8 cellular contexts compared by ENCODE assay signal in the genomic region with DNA sequence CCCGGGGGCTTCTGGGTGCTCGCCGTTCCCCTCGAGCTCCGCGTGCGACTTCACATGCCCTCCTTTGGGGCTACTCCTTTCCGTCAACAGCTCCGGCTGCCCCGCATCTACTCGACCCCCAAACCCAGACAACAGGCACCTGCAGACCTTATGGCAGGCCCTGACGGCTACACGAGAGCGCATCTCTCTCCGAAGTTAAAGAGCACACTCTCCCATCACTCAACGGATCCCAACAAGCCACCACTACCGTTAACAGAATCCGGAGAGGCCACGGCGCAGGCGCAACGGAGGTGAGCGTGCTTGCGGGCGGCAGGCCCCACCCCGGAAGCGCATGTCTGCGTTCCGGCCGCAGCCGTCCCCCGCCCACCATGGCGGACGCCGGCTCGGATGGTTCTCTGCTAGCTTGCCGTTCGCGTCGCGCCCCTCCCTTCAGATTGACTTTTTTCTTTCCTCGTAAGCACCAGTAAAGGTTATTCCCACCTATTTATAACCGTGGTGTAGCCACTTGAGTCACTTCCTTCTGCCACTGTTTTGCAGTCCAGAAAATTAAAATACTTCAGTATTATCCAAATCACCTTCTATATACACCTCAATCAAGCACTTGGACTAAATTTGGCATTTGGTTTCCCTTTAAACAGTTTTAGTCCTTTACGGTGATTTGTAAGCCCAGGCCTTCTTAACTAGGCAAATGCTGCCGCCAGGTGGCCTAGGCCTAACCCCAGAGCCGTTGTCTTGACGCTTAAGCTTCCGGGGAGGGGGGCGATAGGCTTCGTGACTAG. TPM values are rescaled to one million over a fixed set of nuclear protein-coding genes. Genes with fewer than 3 reads are reported as not detected.
DNase-seq lines count a peak whose midpoint lies in the region; ATAC-seq and TF ChIP-seq lines count a peak whose summit lies in the region.

POLG2 (minus strand) TSS at position 269 of the 779 bp plus-strand sequence; CDS start at position 183, 86 bp downstream.

- H3K4me2 ChIP-seq in DND-41 (ENCODE audit: insufficient read depth, low read length) = peak within 1 kb of the TSS; percentile 77
- peak within 1 kb of the TSS; percentile 44 for H3K4me2 ChIP-seq in KMS-11

- WGBS in esophagus, 2 donors = 1% methylated on average over 49 to 50 of the region's 50 CpGs

- H3K4me1 ChIP-seq in DND-41 (ENCODE audit: insufficient read depth, low read length) = peaks cover 80% of the 10 kb centered on the region
- H3K4me1 ChIP-seq in KMS-11 (ENCODE audit: low read depth, poor library complexity, severe bottlenecking) = peaks cover 70% of the 10 kb centered on the region
- H3K4me1 ChIP-seq in esophagus (ENCODE audit: control insufficient read depth in 2 of 2, insufficient read depth in 2 of 2, low read length in 1 of 2) = peaks cover 0 to 2% of the 10 kb centered on the region in 2 donors
- peaks cover under 1 to 64% of the 10 kb centered on the region in 2 donors for H3K4me1 ChIP-seq in muscle layer of duodenum (ENCODE audit: control insufficient read depth in 1 of 2, insufficient read depth in 2 of 2, low read length in 2 of 2)

- H3K9me3 ChIP-seq in DND-41 (ENCODE audit: insufficient read depth, low read length, severe bottlenecking) = no peaks in the 10 kb centered on the region
- H3K9me3 ChIP-seq in esophagus (ENCODE audit: control insufficient read depth in 2 of 2, insufficient read depth in 1 of 2, low read depth in 1 of 2, low read length in 1 of 2) = no peaks in the 10 kb centered on the region
- H3K9me3 ChIP-seq in muscle layer of duodenum (ENCODE audit: control insufficient read depth in 1 of 2, low read length in 2 of 2) = no peaks in the 10 kb centered on the region

- peaks cover 48% of the 10 kb centered on the region for H3K36me3 ChIP-seq in DND-41 (ENCODE audit: insufficient read depth, low read length)
- H3K36me3 ChIP-seq in KMS-11 (ENCODE audit: insufficient read depth) = peaks cover 29% of the 10 kb centered on the region; the same call in 1 of the 2 replicates
- H3K36me3 ChIP-seq in esophagus (ENCODE audit: control insufficient read depth in 2 of 2, insufficient read depth in 2 of 2, low read length in 1 of 2) = peaks cover 14% of the 10 kb centered on the region in 2 donors
- peaks cover 43 to 51% of the 10 kb centered on the region in 2 donors for H3K36me3 ChIP-seq in muscle layer of duodenum (ENCODE audit: control insufficient read depth in 1 of 2, insufficient read depth in 2 of 2, low read length in 2 of 2)

- H3K4me1 Mint-ChIP-seq in activated T-cell treated with anti-CD3 and anti-CD28 coated beads, Interleukin-2, amount 50 U/mL, for 24 hours (ENCODE audit: low read depth) = peaks cover 81% of the 10 kb centered on the region

- H3K79me2 ChIP-seq in DND-41 (ENCODE audit: insufficient read depth, low read length) (peaks cover 65% of the 10 kb centered on the region), KMS-11 (ENCODE audit: insufficient read depth, low read depth) (peaks cover 59% of the 10 kb centered on the region)

- H3K27ac ChIP-seq in DND-41 (ENCODE audit: low read length) (peak within 1 kb of the TSS; percentile 89), KMS-11 (peak within 1 kb of the TSS; percentile 59), esophagus (ENCODE audit: low read depth in 2 of 2, low read length in 1 of 2) (peak within 1 kb of the TSS; percentile 91), muscle layer of duodenum (ENCODE audit: low read length) (peak within 1 kb of the TSS; percentile 82)

- peak; percentile 78 for TF ChIP-seq CTCF in DND-41 (IDR thresholded peaks at IDR 0.05; ENCODE audit: borderline replicate concordance, extremely low read depth, low read length, poor library complexity, severe bottlenecking)
- TF ChIP-seq CTCF in KMS-11 (conservative IDR thresholded peaks at IDR 0.05; ENCODE audit: low read depth, low read length) = peak; percentile 86

- H3K36me3 Mint-ChIP-seq in activated T-cell treated with anti-CD3 and anti-CD28 coated beads, Interleukin-2, amount 50 U/mL, for 24 hours (ENCODE audit: low read depth) = peaks cover 89% of the 10 kb centered on the region

- H3K4me3 Mint-ChIP-seq in activated T-cell treated with anti-CD3 and anti-CD28 coated beads, Interleukin-2, amount 50 U/mL, for 24 hours = peak within 1 kb of the TSS; percentile 99

- ATAC-seq in DND-41 (ENCODE audit: insufficient read depth, low read depth) (peak; percentile 85), GM21737 (IDR thresholded peaks at IDR 0.05; ENCODE audit: unreplicated experiment) (peak; percentile 71)

- H3K9me3 Mint-ChIP-seq in activated T-cell treated with anti-CD3 and anti-CD28 coated beads, Interleukin-2, amount 50 U/mL, for 24 hours = no peaks in the 10 kb centered on the region

- H3K27me3 ChIP-seq in DND-41 (ENCODE audit: insufficient read depth, low read length, poor library complexity) (no peaks in the 10 kb centered on the region), KMS-11 (ENCODE audit: insufficient read depth, low read depth) (no peaks in the 10 kb centered on the region), esophagus (ENCODE audit: control insufficient read depth in 1 of 2, insufficient read depth in 2 of 2, low read length in 2 of 2) (no peaks in the 10 kb centered on the region), muscle layer of duodenum (ENCODE audit: low read depth, low read length) (no peaks in the 10 kb centered on the region)

- peak within 1 kb of the TSS; percentile 88 for H2AFZ ChIP-seq in DND-41 (ENCODE audit: low read depth, low read length)
- H2AFZ ChIP-seq in KMS-11 (ENCODE audit: low read depth) = peak within 1 kb of the TSS; percentile 68

- no peaks in the 10 kb centered on the region for H3K27me3 Mint-ChIP-seq in activated T-cell treated with anti-CD3 and anti-CD28 coated beads, Interleukin-2, amount 50 U/mL, for 24 hours

- peak within 1 kb of the TSS; percentile 72 for H3K9ac ChIP-seq in DND-41 (ENCODE audit: low read depth, low read length)
- H3K9ac ChIP-seq in KMS-11 = peak within 1 kb of the TSS; percentile 41

- peak; percentile 96 for DNase-seq in DND-41
- DNase-seq in activated T-cell treated with anti-CD3 and anti-CD28 coated beads, Interleukin-2, amount 50 U/mL, for 24 hours = peak; percentile 95
- DNase-seq in stimulated activated CD8-positive, alpha-beta memory T cell treated with anti-CD3 and anti-CD28 coated beads, Interleukin-7, amount 100 ng/mL, for 24 hours (ENCODE audit: low read depth) = peak; percentile 90

- peak within 1 kb of the TSS; percentile 100 for H3K27ac Mint-ChIP-seq in activated T-cell treated with anti-CD3 and anti-CD28 coated beads, Interleukin-2, amount 50 U/mL, for 24 hours

- H3K4me3 ChIP-seq in DND-41 (ENCODE audit: low read depth in 1 of 2, low read length in 2 of 2) (peak within 1 kb of the TSS; percentile 56 to 71), KMS-11 (IDR thresholded peaks at IDR 0.05; ENCODE audit: insufficient read depth, low read depth, low read length) (peak within 1 kb of the TSS; percentile 34), esophagus (ENCODE audit: low read depth in 1 of 2, low read length in 2 of 2) (peak within 1 kb of the TSS; percentile 66 to 86), muscle layer of duodenum (ENCODE audit: low read depth in 1 of 2, low read length in 2 of 2) (peak within 1 kb of the TSS; percentile 79 to 86)

- H4K20me1 ChIP-seq in DND-41 (ENCODE audit: insufficient read depth, low read length) = peaks cover 37% of the 10 kb centered on the region
- peaks cover 24% of the 10 kb centered on the region; the same call in 1 of the 2 replicates for H4K20me1 ChIP-seq in KMS-11 (ENCODE audit: insufficient read depth)

TF ChIP-seq in PFSK-1, 5 proteins besides CTCF, POLR2A, EP300 and RAD21:
- TF ChIP-seq SIN3A (IDR thresholded peaks at IDR 0.05; ENCODE audit: borderline replicate concordance, insufficient read depth, low read length) = peak; percentile 76; the same call in 1 of the 2 replicates
- peak; percentile 94 for TF ChIP-seq POLR2AphosphoS5 (IDR thresholded peaks at IDR 0.05; ENCODE audit: low read depth, low read length)
- TF ChIP-seq FOXP2 (optimal IDR thresholded peaks at IDR 0.05; ENCODE audit: borderline replicate concordance, extremely low read depth, extremely low read length, insufficient read depth) = peak; percentile 79
- peak in 1 of 2 experiments; percentile 8; a peak in 1 of 4 replicates for TF ChIP-seq REST (IDR thresholded peaks at IDR 0.05; ENCODE audit: insufficient read depth in 1 of 2, low read depth in 2 of 2, low read length in 2 of 2)
- peak; percentile 83 for TF ChIP-seq TAF1 (IDR thresholded peaks at IDR 0.05; ENCODE audit: borderline replicate concordance, insufficient read depth, low read length)

RNA-seq across cellular contexts. Expression of gene POLG2, which starts in this region (rescaled TPM):
- 13.6 TPM for polyA plus RNA-seq in PFSK-1 (2012; ENCODE audit: insufficient read length, low read depth)
- polyA plus RNA-seq in esophagus = 1 to 10 TPM; 4.2 to 6.7 TPM

Comparison
In these comparisons a context has a peak if more than half of its experiments do, and no peak if none do; other contexts are left out.
1. Peak in every context shown above with its lines: DNase-seq, ATAC-seq, H3K4me3 ChIP-seq and H3K27ac ChIP-seq.